11 cellular contexts compared by ENCODE assay signal in the genomic region with DNA sequence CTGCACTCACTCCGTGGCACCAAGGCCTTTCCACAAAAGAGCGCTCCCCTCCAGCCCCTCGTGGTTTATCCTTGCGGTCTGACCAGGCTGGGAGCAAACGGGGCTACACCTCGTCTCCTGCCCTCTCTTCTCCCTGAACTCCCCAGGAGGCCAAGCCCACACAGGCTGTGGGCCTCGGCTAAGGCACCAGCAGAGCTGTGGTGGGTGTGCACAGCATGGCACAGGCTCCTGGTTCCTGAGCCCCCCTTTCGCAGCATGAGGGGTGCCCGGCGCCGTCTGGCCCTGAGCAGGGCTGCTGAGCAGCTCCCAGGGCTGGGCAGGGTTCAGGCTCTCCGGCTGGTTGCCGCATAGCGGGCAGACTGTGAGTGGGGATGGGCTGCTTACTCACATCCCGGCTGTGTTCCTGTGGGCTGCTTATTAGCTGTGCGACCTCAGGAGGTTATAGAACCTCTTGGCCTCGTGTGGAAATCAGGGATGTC.
DNase-seq lines count a peak whose midpoint lies in the region; ATAC-seq, FAIRE-seq and TF ChIP-seq lines count a peak whose summit lies in the region.
"Had no signal": no experiment of that assay in that cellular context is flagged by ENCODE, and none has a peak within 500 bp of the region (broad histone marks: within the 10 kb centered on the region; RNA-seq: fewer than 3 reads in every experiment).

No MANE protein-coding gene starts in this region.

- TF ChIP-seq POLR2A in GM12891 (IDR thresholded peaks at IDR 0.05; ENCODE audit: low read depth, low read length): no peak

- H3K36me3 ChIP-seq in NT2/D1 (ENCODE audit: insufficient read depth, insufficient read length, low read length) (peaks cover 63% of the 10 kb centered on the region), esophagus (ENCODE audit: control insufficient read depth in 2 of 2, insufficient read depth in 2 of 2, low read length in 1 of 2) (peaks cover 2 to 41% of the 10 kb centered on the region in 2 donors), mucosa of rectum (ENCODE audit: control insufficient read depth in 2 of 2, insufficient read depth in 2 of 2, low read length in 2 of 2) (peaks cover 7 to 16% of the 10 kb centered on the region in 2 donors), upper lobe of right lung (peaks cover 28% of the 10 kb centered on the region)

- H3K4me1 ChIP-seq in NT2/D1 (ENCODE audit: insufficient read depth, insufficient read length) (peaks cover 45% of the 10 kb centered on the region), esophagus (ENCODE audit: control insufficient read depth in 2 of 2, insufficient read depth in 2 of 2, low read length in 1 of 2) (peaks cover 20 to 48% of the 10 kb centered on the region in 2 donors), mucosa of rectum (ENCODE audit: control insufficient read depth in 2 of 2, insufficient read depth in 2 of 2, low read length in 2 of 2) (peaks cover 16 to 28% of the 10 kb centered on the region in 2 donors), upper lobe of right lung (peaks cover 71% of the 10 kb centered on the region)

- H3K27me3 ChIP-seq in NT2/D1 (ENCODE audit: insufficient read depth, insufficient read length) (no peaks in the 10 kb centered on the region), esophagus (ENCODE audit: control insufficient read depth in 1 of 2, insufficient read depth in 2 of 2, low read length in 2 of 2) (no peaks in the 10 kb centered on the region), mucosa of rectum (ENCODE audit: control insufficient read depth in 2 of 2, insufficient read depth in 2 of 2, low read length in 2 of 2) (no peaks in the 10 kb centered on the region), upper lobe of right lung (no peaks in the 10 kb centered on the region)

- DNase-seq in NT2/D1 (ENCODE audit: low read depth, low spot score): no peak
- no peak for DNase-seq in upper lobe of right lung
- no peak for DNase-seq in ecto neural progenitor cell (ENCODE audit: low spot score)
- no peak for DNase-seq in GM12891 (ENCODE audit: insufficient read length, low spot score)
- DNase-seq in OCI-M2 (lab: John Stamatoyannopoulos, UW; ENCODE audit: unreplicated experiment): no peak
- DNase-seq: activated naive CD4-positive, alpha-beta T cell treated with anti-CD3 and anti-CD28 coated beads for 36 hours; NCI-H1092 treated with DMSO at 0.1 percent for 48 hours had no signal

- no peaks in the 10 kb centered on the region for H3K9me3 ChIP-seq in NT2/D1 (ENCODE audit: insufficient read depth, low read length)
- H3K9me3 ChIP-seq in esophagus (ENCODE audit: control insufficient read depth in 2 of 2, insufficient read depth in 1 of 2, low read depth in 1 of 2, low read length in 1 of 2): no peaks in the 10 kb centered on the region
- H3K9me3 ChIP-seq in mucosa of rectum (ENCODE audit: control insufficient read depth in 2 of 2, low read length in 2 of 2): no peaks in the 10 kb centered on the region
- H3K9me3 ChIP-seq in upper lobe of right lung: no peaks in the 10 kb centered on the region

- no peak for FAIRE-seq in GM12891 (lab: Jason Lieb, UNC)
- FAIRE-seq: GM12878 had no signal

- TF ChIP-seq CTCF in upper lobe of right lung (IDR thresholded peaks at IDR 0.05): no peak

- ATAC-seq in upper lobe of right lung (no peak), HG02840 (IDR thresholded peaks at IDR 0.05; ENCODE audit: low FRiP score, unreplicated experiment) (no peak)
- ATAC-seq: GM12878 had no signal

- WGBS in esophagus, 2 donors: 68 to 73% methylated on average over 17 of the region's 17 CpGs

- H3K9ac ChIP-seq in NT2/D1 (ENCODE audit: insufficient read length, low read depth): peak overlapping the region; percentile 68
- no peak overlapping the region for H3K9ac ChIP-seq in mucosa of rectum (ENCODE audit: low read depth in 1 of 2, low read length in 2 of 2)

- H3K4me3 ChIP-seq in NT2/D1 (ENCODE audit: insufficient read length, low read depth): no peak overlapping the region
- no peak overlapping the region for H3K4me3 ChIP-seq in esophagus (ENCODE audit: low read depth in 1 of 2, low read length in 2 of 2)
- no peak overlapping the region for H3K4me3 ChIP-seq in mucosa of rectum (ENCODE audit: low read length in 2 of 2)
- no peak overlapping the region for H3K4me3 ChIP-seq in upper lobe of right lung
- H3K4me3 ChIP-seq: GM12878 had no signal

- intact Hi-C loops in upper lobe of right lung (cut with DNase I): no loop called here

- H3K27ac ChIP-seq in esophagus (ENCODE audit: low read depth in 2 of 2, low read length in 1 of 2): peak overlapping the region; percentile 56 to 62
- H3K27ac ChIP-seq in mucosa of rectum (ENCODE audit: low read depth in 2 of 2, low read length in 2 of 2): peak overlapping the region; percentile 47 to 56
- peak overlapping the region; percentile 71 for H3K27ac ChIP-seq in upper lobe of right lung

TF ChIP-seq in GM12891, 5 proteins besides CTCF, POLR2A, EP300 and RAD21:
- no peak for TF ChIP-seq POU2F2 (IDR thresholded peaks at IDR 0.05; ENCODE audit: low read depth, low read length)
- no peak for TF ChIP-seq SPI1 (IDR thresholded peaks at IDR 0.05; ENCODE audit: low read depth, low read length)
- no peak for TF ChIP-seq PAX5 (IDR thresholded peaks at IDR 0.05; ENCODE audit: insufficient read depth, low read length, severe bottlenecking)
- no peak for TF ChIP-seq POLR2AphosphoS5 (IDR thresholded peaks at IDR 0.05; ENCODE audit: low read depth, low read length)
- no peak for TF ChIP-seq TAF1 (IDR thresholded peaks at IDR 0.05; ENCODE audit: low read depth, low read length)
